ENCODE assay signal across 24 cellular contexts in genomic region chr5:115856936-115857524, GRCh38. TPM values are rescaled to one million over a fixed set of nuclear protein-coding genes. Genes with fewer than 3 reads are reported as not detected.
DNase-seq lines count a peak whose midpoint lies in the region; ATAC-seq, FAIRE-seq and TF ChIP-seq lines count a peak whose summit lies in the region.
"Had no signal": no experiment of that assay in that cellular context is flagged by ENCODE, and none has a peak within 500 bp of the region (broad histone marks: within the 10 kb centered on the region; RNA-seq: fewer than 3 reads in every experiment).

No MANE protein-coding gene starts in this region.

- no peak overlapping the region for H2AK5ac ChIP-seq in IMR-90 (ENCODE audit: low read depth, low read length)

- no peak overlapping the region for H3K4ac ChIP-seq in IMR-90 (ENCODE audit: low read depth, low read length)

- POLR2A ChIA-PET in Caco-2 (lab: Charles Lee) (no interaction called here), IMR-90 (lab: Charles Lee; ENCODE audit: unreplicated experiment) (no interaction called here)

- no peak overlapping the region for H3K18ac ChIP-seq in IMR-90 (ENCODE audit: low read depth, low read length)

- H3K9me3 ChIP-seq in Caco-2 (0 out of 2 replicates have a peak, but pooled peaks cover 7% of the 10 kb centered on the region), IMR-90 (ENCODE audit: control insufficient read depth, insufficient read depth, low read length) (no peaks in the 10 kb centered on the region)
- H3K9me3 ChIP-seq: sigmoid colon had no signal

- peak overlapping the region; percentile 15 for H2BK5ac ChIP-seq in IMR-90 (ENCODE audit: low read depth, low read length, poor library complexity, severe bottlenecking)

- H3K4me3 Mint-ChIP-seq in Caco-2 (ENCODE audit: unreplicated experiment) (peak overlapping the region; percentile 7), nephron (peak overlapping the region in 1 of 3 experiments; percentile 11), immature natural killer cell (no peak overlapping the region)
- H3K4me3 Mint-ChIP-seq: activated CD4-positive, alpha-beta T cell treated with anti-CD3 and anti-CD28 coated beads, Interleukin-2, amount 10 ng/mL, durations not matched to agents 24 days and 14 days; activated naive CD4-positive, alpha-beta T cell treated with anti-CD3 and anti-CD28 coated beads, Interleukin-2, amount 50 U/mL, for 24 hours; activated T-helper 1 cell treated with anti-CD3 and anti-CD28 coated beads, Interleukin-12 subunit alpha, Interleukin-12 subunit beta, Interleukin-2, Interleukin-4 antibody, amounts not matched to agents 30 ng/mL and 10 ng/mL and 1 ng/mL, durations not matched to agents 14 hours and 24 hours and 36 hours; central memory CD8-positive, alpha-beta T cell; effector memory CD8-positive, alpha-beta T cell; naive thymus-derived CD8-positive, alpha-beta T cell had no signal

- no peak overlapping the region; the same call in 1 of the 2 replicates for H3K4me2 ChIP-seq in IMR-90 (ENCODE audit: low read depth, low read length)

- no peak for TF ChIP-seq RAD21 in IMR-90 (IDR thresholded peaks at IDR 0.05; ENCODE audit: low read length)

- H2BK120ac ChIP-seq in IMR-90 (ENCODE audit: low read depth, low read length): no peak overlapping the region

- DNase-seq in Caco-2 (no peak), IMR-90 (no peak), bronchial epithelial cell (ENCODE audit: low read depth) (peak; percentile 34), DMS114 treated with DMSO at 0.1 percent for 48 hours (lab: John Stamatoyannopoulos, UW; ENCODE audit: unreplicated experiment) (no peak), H4 (ENCODE audit: low spot score) (no peak), immature natural killer cell (no peak), hypothalamus (lab: John Stamatoyannopoulos, UW) (no peak)
- DNase-seq: activated CD4-positive, alpha-beta T cell treated with anti-CD3 and anti-CD28 coated beads, Interleukin-2, amount 10 ng/mL, durations not matched to agents 24 days and 14 days; anterior cingulate cortex; effector memory CD8-positive, alpha-beta T cell; KBM-7; MV-4-11; naive thymus-derived CD8-positive, alpha-beta T cell; NCI-H187; NCI-H748 treated with DMSO at 0.1 percent for 48 hours; OCI-M1; posterior cingulate gyrus; SHP77 treated with DMSO at 0.1 percent for 48 hours; sigmoid colon had no signal

- no peak overlapping the region for H4K91ac ChIP-seq in IMR-90 (ENCODE audit: insufficient read depth, low read depth, low read length)

- H3K27me3 ChIP-seq in Caco-2 (replicated peaks; ENCODE audit: control insufficient read depth, insufficient read depth, low read length) (no peaks in the 10 kb centered on the region), IMR-90 (ENCODE audit: control insufficient read depth, insufficient read depth, low read length) (no peaks in the 10 kb centered on the region), bronchial epithelial cell (ENCODE audit: control insufficient read depth, insufficient read depth, low read length) (no peaks in the 10 kb centered on the region)
- H3K27me3 ChIP-seq: sigmoid colon had no signal

- H4K5ac ChIP-seq in IMR-90 (ENCODE audit: low read depth, low read length): no peak overlapping the region

- H3K27me3 Mint-ChIP-seq in Caco-2 (ENCODE audit: insufficient read depth, unreplicated experiment) (no peaks in the 10 kb centered on the region), nephron (ENCODE audit: low read depth) (no peaks in the 10 kb centered on the region), immature natural killer cell (ENCODE audit: low read depth in 3 of 3) (peaks cover 0 to 4% (median 1%) of the 10 kb centered on the region in 3 donors)
- H3K27me3 Mint-ChIP-seq: activated CD4-positive, alpha-beta T cell treated with anti-CD3 and anti-CD28 coated beads, Interleukin-2, amount 10 ng/mL, durations not matched to agents 24 days and 14 days; activated naive CD4-positive, alpha-beta T cell treated with anti-CD3 and anti-CD28 coated beads, Interleukin-2, amount 50 U/mL, for 24 hours; central memory CD8-positive, alpha-beta T cell; effector memory CD8-positive, alpha-beta T cell; naive thymus-derived CD8-positive, alpha-beta T cell had no signal

- no CpG with 5 or more reads among the region's 4 CpGs for WGBS in IMR-90 (ENCODE audit: extremely low coverage in 2 of 2, insufficient read length in 1 of 2), 2 experiments

- H3K4me1 ChIP-seq in Caco-2 (peaks cover 33% of the 10 kb centered on the region), IMR-90 (ENCODE audit: control insufficient read depth, insufficient read depth, low read length) (peaks cover 9% of the 10 kb centered on the region)

- H3K36me3 Mint-ChIP-seq in Caco-2 (ENCODE audit: insufficient read depth, unreplicated experiment) (no peaks in the 10 kb centered on the region), nephron (ENCODE audit: low read depth) (peaks cover 22% of the 10 kb centered on the region), immature natural killer cell (peaks cover 4 to 5% (median 4%) of the 10 kb centered on the region in 3 donors)

- H3K23ac ChIP-seq in IMR-90 (ENCODE audit: low read depth, low read length): no peak overlapping the region

- FAIRE-seq in bronchial epithelial cell (lab: Jason Lieb, UNC): no peak

- H2BK15ac ChIP-seq in IMR-90 (ENCODE audit: low read depth, low read length): no peak overlapping the region

- dilution Hi-C loops in IMR-90 (cut with HindIII; ENCODE audit: low sequenced_read_pairs, unreplicated experiment): no loop called here

- no TSS peak for BruUV-seq in Caco-2 (replicated peaks; lab: Mats Ljungman, UMichigan)
- BruUV-seq in IMR-90 (replicated peaks; lab: Mats Ljungman, UMichigan): no TSS peak

- H3K27ac ChIP-seq in IMR-90 (ENCODE audit: insufficient read depth, low read length): no peak overlapping the region
- H3K27ac ChIP-seq: C4-2B had no signal

- peaks cover 28% of the 10 kb centered on the region for H3K4me1 Mint-ChIP-seq in Caco-2 (ENCODE audit: low read depth, unreplicated experiment)
- H3K4me1 Mint-ChIP-seq in nephron: peaks cover 28% of the 10 kb centered on the region
- peaks cover 7 to 24% of the 10 kb centered on the region in 2 donors for H3K4me1 Mint-ChIP-seq in immature natural killer cell

- no peak overlapping the region for H4K8ac ChIP-seq in IMR-90 (ENCODE audit: low read depth in 2 of 2, low read length in 2 of 2)

- no peak for TF ChIP-seq POLR2A in IMR-90 (IDR thresholded peaks at IDR 0.05; ENCODE audit: low read depth, low read length)

- H3K36me3 ChIP-seq in Caco-2 (ENCODE audit: control insufficient read depth, insufficient read depth, low read length) (no peaks in the 10 kb centered on the region), IMR-90 (ENCODE audit: control insufficient read depth, insufficient read depth, low read length) (no peaks in the 10 kb centered on the region), bronchial epithelial cell (ENCODE audit: control insufficient read depth, insufficient read depth, low read length) (no peaks in the 10 kb centered on the region)
- H3K36me3 ChIP-seq: sigmoid colon had no signal

- H3K79me1 ChIP-seq in IMR-90 (ENCODE audit: low read depth in 1 of 2, low read length in 2 of 2): peaks cover 29 to 51% of the 10 kb centered on the region in 2 experiments

- ATAC-seq in IMR-90 (ENCODE audit: low read depth): no peak
- ATAC-seq: effector memory CD8-positive, alpha-beta T cell; naive thymus-derived CD8-positive, alpha-beta T cell had no signal

- peaks cover 46% of the 10 kb centered on the region for H4K20me1 ChIP-seq in IMR-90 (ENCODE audit: insufficient read depth, low read length)

- no peak overlapping the region for H2BK20ac ChIP-seq in IMR-90 (ENCODE audit: low read depth, low read length)

- H3K9me1 ChIP-seq in IMR-90 (ENCODE audit: insufficient read depth, low read length): no peaks in the 10 kb centered on the region; the same call in 1 of the 2 replicates

- no peak overlapping the region for H2AK9ac ChIP-seq in IMR-90 (replicated peaks; ENCODE audit: low read depth, low read length, poor library complexity)

- H3K4me3 ChIP-seq in Caco-2 (ENCODE audit: low read depth, low read length) (no peak overlapping the region), IMR-90 (ENCODE audit: insufficient read depth, low read depth, low read length) (no peak overlapping the region), bronchial epithelial cell (ENCODE audit: low read depth, low read length) (no peak overlapping the region)
- H3K4me3 ChIP-seq: sigmoid colon had no signal

- intact Hi-C loops in Caco-2 (cut with micrococcal nuclease; ENCODE audit: unreplicated experiment): no loop called here
- intact Hi-C loops in IMR-90 (cut with micrococcal nuclease): no loop called here

- H3K56ac ChIP-seq in IMR-90 (ENCODE audit: extremely low read depth, insufficient read depth, low read length): no peak overlapping the region

- no peak overlapping the region for H3K14ac ChIP-seq in IMR-90 (replicated peaks; ENCODE audit: low read depth, low read length)

- TF ChIP-seq CTCF in Caco-2 (IDR thresholded peaks at IDR 0.05; ENCODE audit: insufficient read depth in 1 of 2, low read depth in 1 of 2, low read length in 1 of 2, severe bottlenecking in 1 of 2, unreplicated experiment in 1 of 2) (no peak), IMR-90 (conservative IDR thresholded peaks at IDR 0.05; ENCODE audit: low read depth, low read length) (no peak), bronchial epithelial cell (IDR thresholded peaks at IDR 0.05; ENCODE audit: insufficient read depth, low read length, severe bottlenecking) (no peak), nephron (IDR thresholded peaks at IDR 0.05; ENCODE audit: unreplicated experiment in 3 of 3) (no peak)

- H3K9me3 Mint-ChIP-seq in Caco-2 (ENCODE audit: unreplicated experiment): peaks cover 22% of the 10 kb centered on the region
- H3K9me3 Mint-ChIP-seq in nephron: peaks cover 15% of the 10 kb centered on the region
- H3K9me3 Mint-ChIP-seq in immature natural killer cell: no peaks in the 10 kb centered on the region
- H3K9me3 Mint-ChIP-seq: central memory CD8-positive, alpha-beta T cell; effector memory CD8-positive, alpha-beta T cell had no signal

- CTCF ChIA-PET in Caco-2 (lab: Charles Lee) (no interaction called here), IMR-90 (lab: Yijun Ruan, JAX) (no interaction called here)

- H3K27ac Mint-ChIP-seq in Caco-2 (ENCODE audit: unreplicated experiment) (peak overlapping the region; percentile 36), nephron (peak overlapping the region; percentile 18 to 83 (median 34)), immature natural killer cell (peak overlapping the region in 1 of 6 donors; percentile 2)
- H3K27ac Mint-ChIP-seq: activated CD4-positive, alpha-beta T cell treated with anti-CD3 and anti-CD28 coated beads, Interleukin-2, amount 10 ng/mL, durations not matched to agents 24 days and 14 days; activated naive CD4-positive, alpha-beta T cell treated with anti-CD3 and anti-CD28 coated beads, Interleukin-2, amount 50 U/mL, for 24 hours; activated T-helper 1 cell treated with anti-CD3 and anti-CD28 coated beads, Interleukin-12 subunit alpha, Interleukin-12 subunit beta, Interleukin-2, Interleukin-4 antibody, amounts not matched to agents 30 ng/mL and 10 ng/mL and 1 ng/mL, durations not matched to agents 14 hours and 24 hours and 36 hours; effector memory CD8-positive, alpha-beta T cell; naive thymus-derived CD8-positive, alpha-beta T cell had no signal

- no peak overlapping the region for H2AFZ ChIP-seq in IMR-90 (replicated peaks; ENCODE audit: low read length, poor library complexity)

- H3K9ac ChIP-seq in IMR-90 (ENCODE audit: low read depth, low read length): no peak overlapping the region

- in situ Hi-C loops in IMR-90 (cut with MboI; ENCODE audit: low sequenced_read_pairs): no loop called here

RNA-seq across cellular contexts. Expression of gene AP3S1, which starts 15.3 kb away (rescaled TPM):
- total RNA-seq in Caco-2 (2022) (104 and 106 TPM in 2 replicates), IMR-90 (2012; rRNA removed) (21.9 and 93.9 TPM in 2 replicates), bronchial epithelial cell (104 and 117 TPM in 2 replicates)
- polyA plus RNA-seq in IMR-90 (2012; rRNA removed) (52.8 and 73.1 TPM in 2 replicates), immature natural killer cell (10 to 100 TPM; 63.7 to 96.1 (median 71.7) TPM)
- 9.1 and 56.1 TPM in 2 replicates for polyA plus RNA-seq in IMR-90 (2012; cell fraction: cytosol; rRNA removed)
- 2.9 and 13.2 TPM in 2 replicates for polyA plus RNA-seq in IMR-90 (2012; cell fraction: nucleus; rRNA removed; ENCODE audit: low replicate concordance)
- total RNA-seq in H4 (2014; rRNA removed; shearing (Covaris generic)): 136 and 195 TPM in 2 replicates

RNA-seq across cellular contexts. Expression of gene ATG12, which starts 15.7 kb away (rescaled TPM):
- total RNA-seq in Caco-2 (2022): 46.8 and 47.5 TPM in 2 replicates
- 95.7 and 117 TPM in 2 replicates for total RNA-seq in IMR-90 (2012; rRNA removed)
- 55.6 and 68.0 TPM in 2 replicates for polyA plus RNA-seq in IMR-90 (2012; rRNA removed)
- polyA plus RNA-seq in IMR-90 (2012; cell fraction: cytosol; rRNA removed): 9.7 and 37.2 TPM in 2 replicates
- 11.0 and 50.0 TPM in 2 replicates for polyA plus RNA-seq in IMR-90 (2012; cell fraction: nucleus; rRNA removed; ENCODE audit: low replicate concordance)
- total RNA-seq in bronchial epithelial cell: 28.8 and 45.5 TPM in 2 replicates
- 63.5 and 76.1 TPM in 2 replicates for total RNA-seq in H4 (2014; rRNA removed; shearing (Covaris generic))
- polyA plus RNA-seq in immature natural killer cell: 100 to 1,000 TPM in 2 of 3 donors, 10 to 100 TPM in 1; 91.5 to 140 (median 130) TPM

RNA-seq across cellular contexts. Expression of gene CDO1, which starts 40.6 kb away (rescaled TPM):
- total RNA-seq in Caco-2 (2022) (not detected in 2 replicates), IMR-90 (2012; rRNA removed) (3.3 and 8.6 TPM in 2 replicates), bronchial epithelial cell (not detected in 2 replicates)
- polyA plus RNA-seq in IMR-90 (2012; rRNA removed) (4.8 and 7.9 TPM in 2 replicates), immature natural killer cell (not detected)
- 6.2 and 15.1 TPM in 2 replicates for polyA plus RNA-seq in IMR-90 (2012; cell fraction: cytosol; rRNA removed)
- polyA plus RNA-seq in IMR-90 (2012; cell fraction: nucleus; rRNA removed; ENCODE audit: low replicate concordance): 2.2 and 11.1 TPM in 2 replicates
- total RNA-seq in H4 (2014; rRNA removed; shearing (Covaris generic)): 0.74 and 1.3 TPM in 2 replicates
- total RNA-seq: naive thymus-derived CD8-positive, alpha-beta T cell had no signal
- polyA plus RNA-seq: naive thymus-derived CD8-positive, alpha-beta T cell had no signal
